16 cellular contexts compared by ENCODE assay signal in the genomic region with DNA sequence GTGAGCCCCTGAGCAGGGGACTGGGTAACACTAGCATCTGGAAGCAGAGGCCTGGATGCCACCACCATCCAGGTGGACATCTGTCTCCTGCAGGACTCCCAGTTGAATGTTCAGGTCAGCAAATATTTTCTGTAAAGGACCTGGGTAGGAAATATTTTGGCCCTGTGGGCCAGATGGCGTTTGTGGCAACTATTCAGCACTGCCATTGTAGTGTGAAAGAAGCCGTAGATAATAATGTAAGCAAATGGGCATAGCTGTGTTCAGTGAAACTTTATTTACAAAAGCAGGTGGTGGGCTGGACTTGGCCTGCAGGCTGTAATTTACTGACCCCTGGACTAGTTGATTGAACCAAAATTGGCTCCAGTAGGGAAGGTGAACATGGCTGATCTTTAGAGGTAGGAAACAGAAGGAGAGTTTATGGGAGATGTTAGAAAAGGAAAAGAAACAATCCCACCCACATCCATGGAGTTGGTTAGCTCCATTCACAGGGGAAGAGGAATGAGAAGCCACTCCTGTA. TPM values are rescaled to one million over a fixed set of nuclear protein-coding genes. Genes with fewer than 3 reads are reported as not detected.
A peak's percentile ranks its signal among the peaks of the same experiment; 100 is the strongest.
DNase-seq lines count a peak whose midpoint lies in the region; ATAC-seq and TF ChIP-seq lines count a peak whose summit lies in the region.
"Had no signal": no experiment of that assay in that cellular context is flagged by ENCODE, and none has a peak within 500 bp of the region (broad histone marks: within the 10 kb centered on the region; RNA-seq: fewer than 3 reads in every experiment).

No MANE protein-coding gene starts in this region.

- intact Hi-C loops in Right ventricle myocardium superior (cut with DNase I) = no loop called here

- TF ChIP-seq CTCF in nephron progenitor cell (IDR thresholded peaks at IDR 0.05) = no peak

- in situ Hi-C loops in ACHN (cut with HindIII; ENCODE audit: low pct_ligation_motif_present, low pct_unique_long_range_greater_than_20kb, low sequenced_read_pairs) = no loop called here

- no peaks in the 10 kb centered on the region for H3K27me3 Mint-ChIP-seq in activated T-cell treated with anti-CD3 and anti-CD28 coated beads, Interleukin-2, amount 50 U/mL, for 72 hours (ENCODE audit: low read depth)
- H3K27me3 Mint-ChIP-seq in nephron progenitor cell (ENCODE audit: low read depth, poor library complexity) = peaks cover 3% of the 10 kb centered on the region

- H3K9me3 Mint-ChIP-seq in activated T-cell treated with anti-CD3 and anti-CD28 coated beads, Interleukin-2, amount 50 U/mL, for 72 hours = peaks cover 0 to 2% of the 10 kb centered on the region in 2 donors
- peaks cover 34% of the 10 kb centered on the region for H3K9me3 Mint-ChIP-seq in nephron progenitor cell
- H3K9me3 Mint-ChIP-seq: CD8-positive, alpha-beta T cell had no signal

- H3K36me3 Mint-ChIP-seq in activated T-cell treated with anti-CD3 and anti-CD28 coated beads, Interleukin-2, amount 50 U/mL, for 72 hours (ENCODE audit: insufficient read depth in 2 of 2) = peaks cover 0 to 3% of the 10 kb centered on the region in 2 donors
- peaks cover 88% of the 10 kb centered on the region for H3K36me3 Mint-ChIP-seq in nephron progenitor cell (ENCODE audit: low read depth)
- H3K36me3 Mint-ChIP-seq: CD8-positive, alpha-beta T cell had no signal

- H3K27ac Mint-ChIP-seq in activated T-cell treated with anti-CD3 and anti-CD28 coated beads, Interleukin-2, amount 50 U/mL, for 72 hours = peak overlapping the region; percentile 29
- H3K27ac Mint-ChIP-seq in nephron progenitor cell = peak overlapping the region; percentile 86
- H3K27ac Mint-ChIP-seq: CD8-positive, alpha-beta T cell had no signal

- DNase-seq in activated T-cell treated with anti-CD3 and anti-CD28 coated beads, Interleukin-2, amount 50 U/mL, for 72 hours = no peak
- DNase-seq in activated T-cell treated with anti-CD3 and anti-CD28 coated beads for 4 hours (no peak), cerebellar cortex (ENCODE audit: low spot score) (peak; percentile 52), nephron progenitor cell (no peak), ACHN (no peak), Right ventricle myocardium superior (no peak), NOMO-1 (lab: John Stamatoyannopoulos, UW; ENCODE audit: unreplicated experiment in 2 of 2) (no peak)
- DNase-seq: CD8-positive, alpha-beta T cell; DMS79 treated with DMSO at 0.1 percent for 48 hours; GOT3; KBM-7; NCI-H1436 treated with DMSO at 0.1 percent for 48 hours; NCI-H524 treated with DMSO at 0.1 percent for 48 hours; RPMI8226 had no signal

- ATAC-seq in activated T-cell treated with anti-CD3 and anti-CD28 coated beads, Interleukin-2, amount 50 U/mL, for 72 hours (replicated peaks in 1 of 2) = no peak
- ATAC-seq in GM21825 (IDR thresholded peaks at IDR 0.05; ENCODE audit: unreplicated experiment) (no peak), Right ventricle myocardium superior (ENCODE audit: poor library complexity) (no peak)
- ATAC-seq: CD8-positive, alpha-beta T cell had no signal

- H3K4me3 Mint-ChIP-seq in activated T-cell treated with anti-CD3 and anti-CD28 coated beads, Interleukin-2, amount 50 U/mL, for 72 hours = no peak overlapping the region
- H3K4me3 Mint-ChIP-seq in nephron progenitor cell = no peak overlapping the region
- H3K4me3 Mint-ChIP-seq: CD8-positive, alpha-beta T cell had no signal

- H3K4me1 Mint-ChIP-seq in activated T-cell treated with anti-CD3 and anti-CD28 coated beads, Interleukin-2, amount 50 U/mL, for 72 hours (ENCODE audit: low read depth) = peaks cover 19% of the 10 kb centered on the region
- peaks cover 24% of the 10 kb centered on the region for H3K4me1 Mint-ChIP-seq in nephron progenitor cell

RNA-seq across cellular contexts. Expression of a gene that starts 20.0 kb away (rescaled TPM):
- total RNA-seq in activated T-cell treated with anti-CD3 and anti-CD28 coated beads, Interleukin-2, amount 50 U/mL, for 72 hours = 1 to 10 TPM; 2.0 to 3.0 TPM
- 1.0 TPM for total RNA-seq in Right ventricle myocardium superior
- total RNA-seq: A172 had no signal
